ENCODE assay signal across 8 cellular contexts in genomic region chr20:3932277-3933073, GRCh38. TPM values are rescaled to one million over a fixed set of nuclear protein-coding genes. Genes with fewer than 3 reads are reported as not detected.
DNase-seq lines count a peak whose midpoint lies in the region; ATAC-seq, FAIRE-seq and TF ChIP-seq lines count a peak whose summit lies in the region.

No MANE protein-coding gene starts in this region.

- no peak overlapping the region for H3K4me2 ChIP-seq in neuronal stem cell (ENCODE audit: insufficient read depth, low read length, poor library complexity, severe bottlenecking)

- no peak overlapping the region for H2BK5ac ChIP-seq in neuronal stem cell (ENCODE audit: low read length)

- H2BK120ac ChIP-seq in neuronal stem cell (ENCODE audit: low read depth, low read length): no peak overlapping the region

- H3K36me3 ChIP-seq in adipocyte (ENCODE audit: control insufficient read depth, insufficient read depth, low read length, severe bottlenecking) (peaks cover 18% of the 10 kb centered on the region), kidney (ENCODE audit: control insufficient read depth in 1 of 2, insufficient read depth in 2 of 2, low read length in 2 of 2) (no peaks in the 10 kb centered on the region), neuronal stem cell (replicated peaks in 1 of 2; ENCODE audit: control insufficient read depth in 2 of 2, insufficient read depth in 2 of 2, low read length in 2 of 2) (peaks cover 16 to 56% of the 10 kb centered on the region in 2 donors)

- no peak overlapping the region for H3K23ac ChIP-seq in neuronal stem cell (ENCODE audit: low read depth, low read length, poor library complexity)

- no peak for TF ChIP-seq CTCF in kidney (IDR thresholded peaks at IDR 0.05; ENCODE audit: borderline replicate concordance, extremely low read depth, insufficient read depth)

- no peak overlapping the region for H3K18ac ChIP-seq in neuronal stem cell (ENCODE audit: low read length)

- ATAC-seq in HG03439 (IDR thresholded peaks at IDR 0.05; ENCODE audit: unreplicated experiment): no peak

- H3K4me1 ChIP-seq in adipocyte (ENCODE audit: control insufficient read depth, insufficient read depth, low read length): peaks cover 82% of the 10 kb centered on the region
- H3K4me1 ChIP-seq in kidney (ENCODE audit: control insufficient read depth in 1 of 2, insufficient read depth in 1 of 2, low read depth in 1 of 2, low read length in 2 of 2): peaks cover 38 to 50% of the 10 kb centered on the region in 2 donors
- H3K4me1 ChIP-seq in neuronal stem cell (ENCODE audit: control insufficient read depth in 2 of 2, insufficient read depth in 1 of 2, low read depth in 1 of 2, low read length in 2 of 2): peaks cover 0 to 4% of the 10 kb centered on the region in 2 donors

- H3K36me3 Mint-ChIP-seq in T-helper 1 cell treated with Interleukin-12 subunit alpha and Interleukin-12 subunit beta and Interleukin-4 antibody, amounts not matched to agents 30 μg/mL and 1 μg/mL, for 36 hours (ENCODE audit: low read depth): peaks cover 18% of the 10 kb centered on the region

- no peak overlapping the region for H2BK15ac ChIP-seq in neuronal stem cell (ENCODE audit: low read length)

- intact Hi-C loops in kidney (cut with DNase I): no loop called here

- H3K4ac ChIP-seq in neuronal stem cell (ENCODE audit: low read length): no peak overlapping the region

- H4K91ac ChIP-seq in neuronal stem cell (ENCODE audit: low read depth, low read length, poor library complexity): no peak overlapping the region

- no peak overlapping the region for H4K8ac ChIP-seq in neuronal stem cell (ENCODE audit: low read depth, low read length)

- H3K4me3 ChIP-seq in adipocyte (ENCODE audit: low read length) (peak overlapping the region; percentile 79), kidney (ENCODE audit: low read length in 2 of 2) (peak overlapping the region; percentile 72 to 76), neuronal stem cell (ENCODE audit: low read length in 2 of 2) (no peak overlapping the region)

- H3K9me3 ChIP-seq in adipocyte (ENCODE audit: control insufficient read depth, low read length) (no peaks in the 10 kb centered on the region), kidney (ENCODE audit: control insufficient read depth in 1 of 2, low read length in 2 of 2) (no peaks in the 10 kb centered on the region), neuronal stem cell (replicated peaks in 1 of 2; ENCODE audit: control insufficient read depth in 2 of 2, insufficient read depth in 1 of 2, low read depth in 1 of 2, low read length in 2 of 2) (peaks cover 0 to under 1% of the 10 kb centered on the region in 2 donors)

- no peak for FAIRE-seq in kidney (lab: Jason Lieb, UNC)

- H2AFZ ChIP-seq in neuronal stem cell (ENCODE audit: low read length): no peak overlapping the region

- DNase-seq in T-helper 1 cell (no peak), adipocyte (ENCODE audit: low read depth) (no peak), kidney (no peak), neuronal stem cell (ENCODE audit: low spot score) (no peak), NCI-H2227 (lab: John Stamatoyannopoulos, UW; ENCODE audit: unreplicated experiment) (no peak)

- no peaks in the 10 kb centered on the region for H3K27me3 Mint-ChIP-seq in T-helper 1 cell treated with Interleukin-12 subunit alpha and Interleukin-12 subunit beta and Interleukin-4 antibody, amounts not matched to agents 30 μg/mL and 1 μg/mL, for 36 hours (ENCODE audit: low read depth)

- no peak overlapping the region for H3K14ac ChIP-seq in neuronal stem cell (ENCODE audit: low read length)

- no peak overlapping the region for H2AK5ac ChIP-seq in neuronal stem cell (ENCODE audit: low read depth, low read length)

- H3K4me3 Mint-ChIP-seq in T-helper 1 cell treated with Interleukin-12 subunit alpha and Interleukin-12 subunit beta and Interleukin-4 antibody, amounts not matched to agents 30 μg/mL and 1 μg/mL, for 36 hours: peak overlapping the region; percentile 31

- H3K4me1 Mint-ChIP-seq in T-helper 1 cell treated with Interleukin-12 subunit alpha and Interleukin-12 subunit beta and Interleukin-4 antibody, amounts not matched to agents 30 μg/mL and 1 μg/mL, for 36 hours (ENCODE audit: low read depth): peaks cover 23% of the 10 kb centered on the region

- no peaks in the 10 kb centered on the region for H3K9me3 Mint-ChIP-seq in T-helper 1 cell treated with Interleukin-12 subunit alpha and Interleukin-12 subunit beta and Interleukin-4 antibody, amounts not matched to agents 30 μg/mL and 1 μg/mL, for 36 hours

- H2BK12ac ChIP-seq in neuronal stem cell (ENCODE audit: low read length): no peak overlapping the region

- H3K27ac ChIP-seq in kidney (ENCODE audit: low read depth in 2 of 2, low read length in 2 of 2) (peak overlapping the region; percentile 51 to 85), temporal lobe (ENCODE audit: low read depth, low read length) (peak overlapping the region; percentile 70), neuronal stem cell (replicated peaks; ENCODE audit: low read length) (no peak overlapping the region)

- H3K9ac ChIP-seq in adipocyte (ENCODE audit: low read length): peak overlapping the region; percentile 79
- peak overlapping the region; percentile 46 to 62 for H3K9ac ChIP-seq in kidney (ENCODE audit: low read length in 2 of 2)
- H3K9ac ChIP-seq in neuronal stem cell (ENCODE audit: low read depth, low read length, poor library complexity): no peak overlapping the region

- no peaks in the 10 kb centered on the region for H3K79me1 ChIP-seq in neuronal stem cell (ENCODE audit: low read depth, low read length)

- H3K27ac Mint-ChIP-seq in T-helper 1 cell treated with Interleukin-12 subunit alpha and Interleukin-12 subunit beta and Interleukin-4 antibody, amounts not matched to agents 30 μg/mL and 1 μg/mL, for 36 hours: peak overlapping the region; percentile 75

- no peaks in the 10 kb centered on the region for H3K27me3 ChIP-seq in adipocyte (replicated peaks; ENCODE audit: control insufficient read depth, insufficient read depth, low read length)
- no peaks in the 10 kb centered on the region for H3K27me3 ChIP-seq in neuronal stem cell (ENCODE audit: control insufficient read depth in 3 of 3, insufficient read depth in 3 of 3, low read depth in 1 of 3, low read length in 3 of 3)

- WGBS in neuronal stem cell (ENCODE audit: extremely low coverage in 2 of 2, insufficient read length in 2 of 2, insufficient replicate concordance in 1 of 2), 2 donors: no CpG with 5 or more reads among the region's 10 CpGs

RNA-seq across cellular contexts. Expression of gene PANK2, which starts 43.3 kb away (rescaled TPM):
- total RNA-seq in kidney (44.9 TPM), temporal lobe (35.2 TPM)
- polyA plus RNA-seq in kidney (ENCODE audit: insufficient read depth, low read depth, low replicate concordance): 26.8 TPM
- polyA plus RNA-seq in neuronal stem cell (2013, experiment 1 of 2): 22.5 TPM
- polyA plus RNA-seq in neuronal stem cell (2013, experiment 2 of 2): 21.1 TPM

Comparison
In these comparisons a context has a peak if more than half of its experiments do, and no peak if none do; other contexts are left out.
1. H3K4me3 ChIP-seq: peak in adipocyte (single experiment) and kidney (2 of 2); none in neuronal stem cell (0 of 2).